6 cellular contexts compared by ENCODE assay signal in genomic region chr20:63652192-63652980, GRCh38. TPM values are rescaled to one million over a fixed set of nuclear protein-coding genes. Genes with fewer than 3 reads are reported as not detected.
A peak's percentile ranks its signal among the peaks of the same experiment; 100 is the strongest.
DNase-seq lines count a peak whose midpoint lies in the region; ATAC-seq and TF ChIP-seq lines count a peak whose summit lies in the region.

No MANE protein-coding gene starts in this region.

- POLR2A ChIA-PET in WTC11 (lab: Charles Lee) = interaction anchor here (1.5 to 3.1 kb wide), 3 partner anchors 10 to 213 kb away, joined by 3 to 23 read pairs (median 5); partner anchors contain the start of genes GMEB2 and TPD52L2

- H3K36me3 Mint-ChIP-seq in WTC11 = no peaks in the 10 kb centered on the region

- TF ChIP-seq EP300 in suprapubic skin (IDR thresholded peaks at IDR 0.05) = no peak

- peak overlapping the region; percentile 70 for H3K4me3 Mint-ChIP-seq in WTC11

- no peak for TF ChIP-seq POLR2A in suprapubic skin (IDR thresholded peaks at IDR 0.05)

- CTCF ChIA-PET in WTC11 (lab: Charles Lee) = interaction anchor here (0.6 to 4.0 kb wide), 7 partner anchors 10 to 963 kb away, joined by 3 to 50 read pairs (median 5); partner anchors contain the start of genes ARFRP1, PRPF6, PTK6 and ZGPAT

- intact Hi-C loops in left ventricle myocardium superior (cut with micrococcal nuclease) = no loop called here

- 0% methylated on average over 19 of the region's 91 CpGs for WGBS in suprapubic skin

- ATAC-seq in WTC11 = peak; percentile 8
- peak; percentile 22 for ATAC-seq in left ventricle myocardium superior

- H3K4me1 ChIP-seq in HAP-1 (peaks cover 14% of the 10 kb centered on the region), suprapubic skin (peaks cover 40% of the 10 kb centered on the region)

- in situ Hi-C loops in HAP-1 (cut with MboI; ENCODE audit: low sequenced_read_pairs) = no loop called here

- peaks cover 3% of the 10 kb centered on the region; the same call in 1 of the 2 replicates for H3K27me3 Mint-ChIP-seq in WTC11 (ENCODE audit: low read depth)

- no peaks in the 10 kb centered on the region for H3K27me3 ChIP-seq in HAP-1 (ENCODE audit: low read depth)
- H3K27me3 ChIP-seq in suprapubic skin = peaks cover 4% of the 10 kb centered on the region

- DNase-seq in HAP-1 (ENCODE audit: low spot score in 2 of 2) (peak; percentile 55 to 89), WTC11 (ENCODE audit: low spot score) (peak; percentile 58), left ventricle myocardium superior (peak; percentile 57), suprapubic skin (ENCODE audit: low spot score in 2 of 2) (no peak), NOMO-1 treated with DMSO at 0.1 percent for 48 hours (lab: John Stamatoyannopoulos, UW; ENCODE audit: unreplicated experiment) (no peak), foreskin melanocyte (no peak)

- H3K36me3 ChIP-seq in HAP-1 (replicated peaks) (no peaks in the 10 kb centered on the region), suprapubic skin (no peaks in the 10 kb centered on the region)

- H3K27ac Mint-ChIP-seq in WTC11 = no peak overlapping the region

- no peaks in the 10 kb centered on the region for H3K9me3 ChIP-seq in HAP-1
- H3K9me3 ChIP-seq in suprapubic skin = no peaks in the 10 kb centered on the region

- TF ChIP-seq CTCF in WTC11 (IDR thresholded peaks at IDR 0.05) (no peak), suprapubic skin (IDR thresholded peaks at IDR 0.05) (no peak)

- H3K27ac ChIP-seq in suprapubic skin = no peak overlapping the region

- H3K9me3 Mint-ChIP-seq in WTC11 = no peaks in the 10 kb centered on the region

- H3K4me1 Mint-ChIP-seq in WTC11 = peaks cover 18% of the 10 kb centered on the region

- H3K4me3 ChIP-seq in HAP-1 (peak overlapping the region; percentile 54), suprapubic skin (peak overlapping the region; percentile 79)

TF ChIP-seq in WTC11, 78 proteins besides CTCF, POLR2A, EP300 and RAD21 (continues in another document):
- TF ChIP-seq SP1 (CRISPR knock-in tag; conservative IDR thresholded peaks at IDR 0.05) (no peak), TEAD4 (CRISPR knock-in tag; IDR thresholded peaks at IDR 0.05) (no peak), CBFB (CRISPR knock-in tag; IDR thresholded peaks at IDR 0.05; ENCODE audit: low read depth) (no peak; the same call in 1 of the 2 replicates), MYBL2 (CRISPR knock-in tag; IDR thresholded peaks at IDR 0.05) (no peak), ZNF671 (CRISPR knock-in tag; IDR thresholded peaks at IDR 0.05) (no peak), ZNF423 (CRISPR knock-in tag; IDR thresholded peaks at IDR 0.05) (peak; percentile 43), MAX (CRISPR knock-in tag; IDR thresholded peaks at IDR 0.05) (peak; percentile 48; the same call in 1 of the 2 replicates), IRF1 (CRISPR knock-in tag; IDR thresholded peaks at IDR 0.05) (0 out of 2 replicates have a peak, but pooled peaks have one; percentile 36), PREB (CRISPR knock-in tag; IDR thresholded peaks at IDR 0.05; ENCODE audit: borderline replicate concordance) (no peak), ZSCAN18 (CRISPR knock-in tag; IDR thresholded peaks at IDR 0.05) (no peak), NFATC4 (CRISPR knock-in tag; IDR thresholded peaks at IDR 0.05) (no peak), RELA (CRISPR knock-in tag; IDR thresholded peaks at IDR 0.05; ENCODE audit: borderline replicate concordance) (no peak; the same call in 1 of the 2 replicates), ETV6 (CRISPR knock-in tag; IDR thresholded peaks at IDR 0.05) (no peak), ZBTB43 (CRISPR knock-in tag; IDR thresholded peaks at IDR 0.05) (no peak; the same call in 1 of the 2 replicates), NFE2L1 (CRISPR knock-in tag; IDR thresholded peaks at IDR 0.05) (no peak), ZNF263 (CRISPR knock-in tag; IDR thresholded peaks at IDR 0.05; ENCODE audit: low read depth) (no peak)
- TF ChIP-seq, protein P1, sequence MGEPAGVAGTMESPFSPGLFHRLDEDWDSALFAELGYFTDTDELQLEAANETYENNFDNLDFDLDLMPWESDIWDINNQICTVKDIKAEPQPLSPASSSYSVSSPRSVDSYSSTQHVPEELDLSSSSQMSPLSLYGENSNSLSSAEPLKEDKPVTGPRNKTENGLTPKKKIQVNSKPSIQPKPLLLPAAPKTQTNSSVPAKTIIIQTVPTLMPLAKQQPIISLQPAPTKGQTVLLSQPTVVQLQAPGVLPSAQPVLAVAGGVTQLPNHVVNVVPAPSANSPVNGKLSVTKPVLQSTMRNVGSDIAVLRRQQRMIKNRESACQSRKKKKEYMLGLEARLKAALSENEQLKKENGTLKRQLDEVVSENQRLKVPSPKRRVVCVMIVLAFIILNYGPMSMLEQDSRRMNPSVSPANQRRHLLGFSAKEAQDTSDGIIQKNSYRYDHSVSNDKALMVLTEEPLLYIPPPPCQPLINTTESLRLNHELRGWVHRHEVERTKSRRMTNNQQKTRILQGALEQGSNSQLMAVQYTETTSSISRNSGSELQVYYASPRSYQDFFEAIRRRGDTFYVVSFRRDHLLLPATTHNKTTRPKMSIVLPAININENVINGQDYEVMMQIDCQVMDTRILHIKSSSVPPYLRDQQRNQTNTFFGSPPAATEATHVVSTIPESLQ (CRISPR knock-in tag; IDR thresholded peaks at IDR 0.05) = no peak
- TF ChIP-seq, protein P2, sequence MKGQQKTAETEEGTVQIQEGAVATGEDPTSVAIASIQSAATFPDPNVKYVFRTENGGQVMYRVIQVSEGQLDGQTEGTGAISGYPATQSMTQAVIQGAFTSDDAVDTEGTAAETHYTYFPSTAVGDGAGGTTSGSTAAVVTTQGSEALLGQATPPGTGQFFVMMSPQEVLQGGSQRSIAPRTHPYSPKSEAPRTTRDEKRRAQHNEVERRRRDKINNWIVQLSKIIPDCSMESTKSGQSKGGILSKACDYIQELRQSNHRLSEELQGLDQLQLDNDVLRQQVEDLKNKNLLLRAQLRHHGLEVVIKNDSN (CRISPR knock-in tag; IDR thresholded peaks at IDR 0.05) = no peak

RNA-seq across cellular contexts. Expression of gene STMN3, which starts 0.8 kb away (rescaled TPM):
- total RNA-seq in WTC11 (2021) = 53.0 to 65.6 TPM (median 53.4 TPM) in 3 replicates
- total RNA-seq in left ventricle myocardium superior = 5.5 TPM
- total RNA-seq in suprapubic skin = 10 to 100 TPM; 14.2 to 20.7 (median 17.0) TPM

RNA-seq across cellular contexts. Expression of gene RTEL1, which starts 5.7 kb away (rescaled TPM):
- total RNA-seq in WTC11 (2021) (39.3 to 44.9 TPM (median 40.5 TPM) in 3 replicates), left ventricle myocardium superior (9.9 TPM), suprapubic skin (10 to 100 TPM in 2 of 4 donors, 1 to 10 TPM in 2; 6.9 to 26.6 (median 13.9) TPM)

RNA-seq across cellular contexts. Expression of gene GMEB2, which starts 25.5 kb away (rescaled TPM):
- total RNA-seq in WTC11 (2021) = 14.1 to 14.8 TPM (median 14.2 TPM) in 3 replicates
- total RNA-seq in left ventricle myocardium superior = 5.9 TPM
- total RNA-seq in suprapubic skin = 10 to 100 TPM; 15.5 to 18.5 (median 16.4) TPM

RNA-seq across cellular contexts. Expression of gene TNFRSF6B, which starts 44.1 kb away (rescaled TPM):
- total RNA-seq in WTC11 (2021) (not detected in 3 replicates), left ventricle myocardium superior (0.64 TPM), suprapubic skin (10 to 100 TPM in 2 of 4 donors, 1 to 10 TPM in 2; 2.1 to 16.1 (median 11.1) TPM)

RNA-seq across cellular contexts. Expression of gene ARFRP1, which starts 55.4 kb away (rescaled TPM):
- 24.3 to 30.2 TPM (median 27.4 TPM) in 3 replicates for total RNA-seq in WTC11 (2021)
- 46.5 TPM for total RNA-seq in left ventricle myocardium superior
- total RNA-seq in suprapubic skin = 10 to 100 TPM; 22.1 to 31.9 (median 27.6) TPM

Comparison
In these comparisons a context has a peak if more than half of its experiments do, and no peak if none do; other contexts are left out.
1. DNase-seq: peak in HAP-1 (2 of 2), WTC11 (single experiment) and left ventricle myocardium superior (single experiment); none in suprapubic skin (0 of 2), NOMO-1 treated with DMSO at 0.1 percent for 48 hours (single experiment) and foreskin melanocyte (single experiment).